8 cellular contexts compared by ENCODE assay signal in genomic region chr15:86743283-86743903, GRCh38.
DNase-seq lines count a peak whose midpoint lies in the region; ATAC-seq and TF ChIP-seq lines count a peak whose summit lies in the region.

No MANE protein-coding gene starts in this region.

- intact Hi-C loops in right cardiac atrium (cut with DNase I): no loop called here

- CTCF ChIA-PET in GM10248 (lab: Yijun Ruan, JAX): interaction anchor here (1.0 to 3.2 kb wide), 8 partner anchors 12 to 885 kb away, joined by 3 to 21 read pairs (median 4); no protein-coding TSS in a partner anchor

- DNase-seq in GM10248 (ENCODE audit: extremely low spot score) (no peak), NCI-H69 (lab: John Stamatoyannopoulos, UW) (peak; percentile 21), activated T-cell treated with anti-CD3 and anti-CD28 coated beads for 48 hours (ENCODE audit: low read depth) (peak; percentile 61), right cardiac atrium (peak in 2 of 3 donors; percentile 29 to 70), NCI-H510A treated with DMSO at 0.1 percent for 48 hours (lab: John Stamatoyannopoulos, UW) (no peak)
- peak in 2 of 3 donors; percentile 8 to 43 for DNase-seq in stimulated activated CD4-positive, alpha-beta T cell treated with anti-CD3 and anti-CD28 coated beads, TNF-alpha, amount 100 ng/mL, for 1 hour (ENCODE audit: low read depth in 3 of 3, low spot score in 1 of 3)

- no peak overlapping the region for H3K4me3 ChIP-seq in right cardiac atrium (ENCODE audit: low read length)

- 56% methylated on average over 6 of the region's 6 CpGs for WGBS in right cardiac atrium

- TF ChIP-seq CTCF in GM10248 (IDR thresholded peaks at IDR 0.05; ENCODE audit: control extremely low read depth, extremely low read depth, low read depth, missing control alignments): peak; percentile 30

- H3K27ac ChIP-seq in right cardiac atrium (ENCODE audit: low read length): no peak overlapping the region

- H3K4me1 ChIP-seq in right cardiac atrium (ENCODE audit: control insufficient read depth, insufficient read depth, low read length): no peaks in the 10 kb centered on the region

- ATAC-seq in right cardiac atrium (no peak), GM21367 (IDR thresholded peaks at IDR 0.05; ENCODE audit: unreplicated experiment) (no peak), HG02798 (IDR thresholded peaks at IDR 0.05; ENCODE audit: poor library complexity, unreplicated experiment) (no peak)

- no peaks in the 10 kb centered on the region for H3K9me3 ChIP-seq in right cardiac atrium (ENCODE audit: control insufficient read depth, low read length)

- no peaks in the 10 kb centered on the region for H3K27me3 ChIP-seq in right cardiac atrium (ENCODE audit: control insufficient read depth, insufficient read depth)

- POLR2A ChIA-PET in GM10248 (lab: Yijun Ruan, JAX): no interaction called here

Comparison
In these comparisons a context has a peak if more than half of its experiments do, and no peak if none do; other contexts are left out.
1. DNase-seq: peak in NCI-H69 (single experiment), activated T-cell treated with anti-CD3 and anti-CD28 coated beads for 48 hours (single experiment), right cardiac atrium (2 of 3) and stimulated activated CD4-positive, alpha-beta T cell treated with anti-CD3 and anti-CD28 coated beads, TNF-alpha, amount 100 ng/mL, for 1 hour (2 of 3); none in GM10248 (single experiment) and NCI-H510A treated with DMSO at 0.1 percent for 48 hours (single experiment).